Comparison of ENCODE assay signal across 1 cellular context in genomic region chr1:16217061-16217785, GRCh38.
TF ChIP-seq lines count a peak whose summit lies in the region.

No MANE protein-coding gene starts in this region.

TF ChIP-seq in H1, 55 proteins besides CTCF, POLR2A, EP300 and RAD21:
- peak; percentile 24; the same call in 1 of the 2 replicates for TF ChIP-seq SP1 (IDR thresholded peaks at IDR 0.05; ENCODE audit: low read depth, low read length)
- no peak for TF ChIP-seq POU5F1 (IDR thresholded peaks at IDR 0.05; ENCODE audit: low read depth, low read length)
- peak; percentile 27 for TF ChIP-seq KDM4A (IDR thresholded peaks at IDR 0.05; ENCODE audit: low read depth, low read length, severe bottlenecking)
TF ChIP-seq in H1: peak in this region for 2.
